Comparison of ENCODE assay signal across 11 cellular contexts in the genomic region with DNA sequence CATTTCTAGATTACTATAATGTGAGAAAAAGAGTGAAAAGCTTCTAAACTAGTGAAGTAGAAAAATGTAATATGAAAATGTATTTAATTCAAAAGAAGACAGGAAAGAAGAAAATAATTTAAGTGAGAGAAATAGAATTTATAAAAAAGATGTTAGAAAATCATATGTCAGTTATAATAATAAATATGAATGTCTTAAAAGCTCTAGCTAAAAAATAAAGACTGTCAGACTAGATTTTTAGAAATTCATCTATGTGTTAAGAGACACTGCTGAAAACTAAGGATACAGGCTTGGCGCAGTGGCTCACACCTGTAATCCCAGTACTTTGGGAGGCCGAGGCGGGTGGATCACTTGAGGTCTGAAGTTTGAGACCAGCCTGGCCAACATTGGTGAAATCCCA.
"Had no signal": no experiment of that assay in that cellular context is flagged by ENCODE, and none has a peak within 500 bp of the region (broad histone marks: within the 10 kb centered on the region; RNA-seq: fewer than 3 reads in every experiment).

No MANE protein-coding gene starts in this region.

- H3K4me2 ChIP-seq: GM23338 had no signal

- H3K36me3 ChIP-seq: HAP-1 had no signal

- H3K27ac ChIP-seq: GM23248 had no signal

- H3K27ac Mint-ChIP-seq: GM23338, H9, HFFc6 had no signal

- H3K9me3 Mint-ChIP-seq: GM23338, HFFc6 had no signal

- H2AFZ ChIP-seq: GM23248, GM23338 had no signal

- FAIRE-seq: H1, H54 had no signal

- H3K4me3 ChIP-seq: GM23248, GM23338, HAP-1 had no signal

- H3K9me3 ChIP-seq: HAP-1 had no signal

- ATAC-seq: GM23338, HCT116 had no signal

- H3K9ac ChIP-seq: GM23248 had no signal

- H3K4me3 Mint-ChIP-seq: GM23338, H9, HFFc6 had no signal

- DNase-seq: GM23248, GOT3, H7, H9, HCEC 1CT, HFFc6 had no signal
